1 cellular context compared by ENCODE assay signal in genomic region chr16:51193879-51194278, GRCh38.
TF ChIP-seq lines count a peak whose summit lies in the region.

No MANE protein-coding gene starts in this region.

TF ChIP-seq in SK-N-SH treated with all-trans-retinoic acid at 6 μM for 48 hours, 23 proteins besides CTCF, POLR2A, EP300 and RAD21:
- TF ChIP-seq PATZ1 (CRISPR knock-in tag; IDR thresholded peaks at IDR 0.05; ENCODE audit: borderline replicate concordance) (no peak), ISL1 (CRISPR knock-in tag; IDR thresholded peaks at IDR 0.05) (no peak), BACH2 (CRISPR knock-in tag; IDR thresholded peaks at IDR 0.05; ENCODE audit: borderline replicate concordance) (no peak), TCF4 (CRISPR knock-in tag; IDR thresholded peaks at IDR 0.05; ENCODE audit: borderline replicate concordance) (no peak), POU6F1 (CRISPR knock-in tag; IDR thresholded peaks at IDR 0.05; ENCODE audit: borderline replicate concordance, low read depth) (no peak), ZC3H10 (CRISPR knock-in tag; IDR thresholded peaks at IDR 0.05) (no peak)
